ENCODE assay signal across 8 cellular contexts in the genomic region with DNA sequence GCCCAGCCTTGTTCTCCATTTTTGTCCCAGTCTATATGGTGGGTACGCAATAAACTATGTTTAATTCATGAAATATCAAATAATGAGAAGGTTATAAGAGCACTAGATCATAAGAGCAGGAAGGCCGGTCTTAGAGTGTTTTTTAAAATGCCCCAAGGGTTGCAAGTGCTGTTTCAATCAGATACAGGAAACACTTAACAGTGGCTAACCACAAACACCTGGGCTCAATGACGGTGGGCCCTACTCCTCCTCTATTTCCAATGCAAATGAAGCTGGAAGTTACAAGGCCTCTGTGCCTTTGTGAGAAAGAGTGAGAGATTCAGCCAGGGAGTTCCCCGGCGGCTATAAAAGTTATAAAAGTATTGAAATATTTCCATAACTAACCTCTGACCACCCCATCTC. TPM values are rescaled to one million over a fixed set of nuclear protein-coding genes. Genes with fewer than 3 reads are reported as not detected.
DNase-seq lines count a peak whose midpoint lies in the region; ATAC-seq and TF ChIP-seq lines count a peak whose summit lies in the region.

No MANE protein-coding gene starts in this region.

- peak overlapping the region; percentile 56 for H3K4me3 ChIP-seq in KMS-11 (IDR thresholded peaks at IDR 0.05; ENCODE audit: insufficient read depth, low read depth, low read length)

- CTCF ChIA-PET in RWPE1 (lab: Yijun Ruan, JAX) = interaction anchor here (0.6 to 0.7 kb wide), 2 partner anchors 13 to 47 kb away, joined by 3 read pairs; no protein-coding TSS in a partner anchor

- H3K4me1 ChIP-seq in KMS-11 (ENCODE audit: low read depth, poor library complexity, severe bottlenecking) = peaks cover 52% of the 10 kb centered on the region

- peak overlapping the region; percentile 90 for H3K4me2 ChIP-seq in KMS-11

- no peaks in the 10 kb centered on the region for H4K20me1 ChIP-seq in KMS-11 (ENCODE audit: insufficient read depth)

- TF ChIP-seq CTCF in KMS-11 (conservative IDR thresholded peaks at IDR 0.05; ENCODE audit: low read depth, low read length) = no peak
- TF ChIP-seq CTCF in RWPE1 (conservative IDR thresholded peaks at IDR 0.05; ENCODE audit: low read depth) = no peak

- no peaks in the 10 kb centered on the region for H3K27me3 ChIP-seq in KMS-11 (ENCODE audit: insufficient read depth, low read depth)

- peak overlapping the region; percentile 97 for H3K27ac ChIP-seq in KMS-11
- no peak overlapping the region for H3K27ac ChIP-seq in RWPE1

- no peaks in the 10 kb centered on the region for H3K36me3 ChIP-seq in KMS-11 (ENCODE audit: insufficient read depth)

- peak overlapping the region; percentile 55 for H2AFZ ChIP-seq in KMS-11 (ENCODE audit: low read depth)

- peak; percentile 48 for DNase-seq in Daoy (ENCODE audit: low read depth)
- DNase-seq in activated CD8-positive, alpha-beta memory T cell treated with anti-CD3 and anti-CD28 coated beads for 48 hours (ENCODE audit: low read depth in 2 of 3, low spot score in 2 of 3) = peak in 2 of 3 experiments; percentile 26 to 34
- DNase-seq in mucosa of gallbladder (ENCODE audit: low spot score) = peak; percentile 16
- no peak for DNase-seq in left lobe of liver (ENCODE audit: low spot score)
- DNase-seq in UCSD-AML1 (lab: John Stamatoyannopoulos, UW; ENCODE audit: unreplicated experiment) = no peak
- DNase-seq in RWPE1 (ENCODE audit: low spot score) = no peak

- POLR2A ChIA-PET in RWPE1 (lab: Yijun Ruan, JAX; ENCODE audit: low non-redundant PET) = no interaction called here

- H3K79me2 ChIP-seq in KMS-11 (ENCODE audit: insufficient read depth, low read depth) = no peaks in the 10 kb centered on the region

- peak overlapping the region; percentile 56; the same call in 1 of the 2 replicates for H3K9ac ChIP-seq in KMS-11

- ATAC-seq in GM21529 (IDR thresholded peaks at IDR 0.05; ENCODE audit: unreplicated experiment) = peak; percentile 99
- ATAC-seq in left lobe of liver = no peak

RNA-seq across cellular contexts. Expression of gene WDR33, which starts 18.9 kb away (rescaled TPM):
- 21.9 and 26.0 TPM in 2 replicates for total RNA-seq in Daoy (2014; rRNA removed; shearing (Covaris generic))
- total RNA-seq in mucosa of gallbladder = 49.2 TPM
- 28.8 TPM for total RNA-seq in left lobe of liver

RNA-seq across cellular contexts. Expression of gene POLR2D, which starts 28.1 kb away (rescaled TPM):
- 19.1 and 33.3 TPM in 2 replicates for total RNA-seq in Daoy (2014; rRNA removed; shearing (Covaris generic))
- total RNA-seq in mucosa of gallbladder (21.4 TPM), left lobe of liver (15.3 TPM)

RNA-seq across cellular contexts. Expression of gene AMMECR1L, which starts 55.9 kb away (rescaled TPM):
- total RNA-seq in Daoy (2014; rRNA removed; shearing (Covaris generic)) = 11.9 and 12.1 TPM in 2 replicates
- 14.4 TPM for total RNA-seq in mucosa of gallbladder
- 6.4 TPM for total RNA-seq in left lobe of liver

Comparison
In these comparisons a context has a peak if more than half of its experiments do, and no peak if none do; other contexts are left out.
1. DNase-seq: peak in Daoy (single experiment), activated CD8-positive, alpha-beta memory T cell treated with anti-CD3 and anti-CD28 coated beads for 48 hours (2 of 3) and mucosa of gallbladder (single experiment); none in left lobe of liver (single experiment), UCSD-AML1 (single experiment) and RWPE1 (single experiment).